ENCODE assay signal across 32 cellular contexts in the genomic region with DNA sequence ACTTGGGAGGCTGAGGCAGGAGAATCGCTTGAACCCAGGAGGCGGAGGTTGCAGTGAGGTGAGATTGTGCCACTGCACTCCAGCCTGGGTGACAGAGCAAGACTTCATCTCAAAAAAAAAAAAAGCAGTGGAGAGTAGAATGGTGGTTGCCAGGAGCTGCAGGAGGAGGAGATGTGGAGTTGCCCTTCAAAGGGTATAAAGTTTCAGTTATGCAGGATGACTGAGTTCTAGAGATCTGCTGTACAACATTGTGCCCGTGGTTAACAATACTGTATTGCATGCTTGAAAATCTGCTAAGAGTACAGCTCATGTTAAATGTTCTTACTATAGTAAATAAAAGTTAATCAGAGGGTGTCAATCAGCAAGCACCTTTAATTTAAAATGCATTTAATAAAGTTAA.
"Had no signal": no experiment of that assay in that cellular context is flagged by ENCODE, and none has a peak within 500 bp of the region (broad histone marks: within the 10 kb centered on the region; RNA-seq: fewer than 3 reads in every experiment).

No MANE protein-coding gene starts in this region.

- H3K9me3 Mint-ChIP-seq: activated B cell treated with CpG ODN at 0.5 μM for 24 hours; activated CD4-positive, alpha-beta memory T cell treated with anti-CD3 and anti-CD28 coated beads, Interleukin-2, amount 10 ng/mL, durations not matched to agents 7 days and 5 days; activated CD4-positive, alpha-beta T cell treated with anti-CD3 and anti-CD28 coated beads, Interleukin-2, amount 10 ng/mL, durations not matched to agents 24 days and 14 days; activated naive CD8-positive, alpha-beta T cell treated with anti-CD3 and anti-CD28 coated beads for 36 hours; activated naive CD8-positive, alpha-beta T cell treated with anti-CD3 and anti-CD28 coated beads, Interleukin-2, amount 50 U/mL, for 24 hours; activated T-cell treated with anti-CD3 and anti-CD28 coated beads, Interleukin-2, amount 50 U/mL, for 24 hours; activated T-helper 1 cell treated with anti-CD3 and anti-CD28 coated beads, Interleukin-12 subunit alpha, Interleukin-12 subunit beta, Interleukin-2, Interleukin-4 antibody, amounts not matched to agents 30 ng/mL and 10 ng/mL and 1 ng/mL, durations not matched to agents 14 hours and 24 hours and 36 hours; effector memory CD8-positive, alpha-beta T cell; T-helper 2 cell treated with Interferon-gamma antibody and Interleukin-4, amounts not matched to agents 5 μg/mL and 100 μg/mL, for 36 hours had no signal

- DNase-seq: activated B cell treated with CpG ODN at 0.5 μM for 24 hours; activated CD4-positive, alpha-beta memory T cell treated with anti-CD3 and anti-CD28 coated beads, Interleukin-2, amount 10 ng/mL, durations not matched to agents 7 days and 5 days; activated CD4-positive, alpha-beta T cell treated with anti-CD3 and anti-CD28 coated beads, Interleukin-2, amount 10 ng/mL, durations not matched to agents 24 days and 14 days; activated CD8-positive, alpha-beta memory T cell treated with anti-CD3 and anti-CD28 coated beads, Interleukin-2, amount 10 ng/mL, durations not matched to agents 7 days and 5 days; activated CD8-positive, alpha-beta memory T cell treated with anti-CD3 and anti-CD28 coated beads, Interleukin-2, amount 50 U/mL, for 4 hours; activated gamma-delta T cell; activated naive CD4-positive, alpha-beta T cell treated with anti-CD3 and anti-CD28 coated beads, Interleukin-2, amount 50 U/mL, for 16 hours; activated naive CD4-positive, alpha-beta T cell treated with Interleukin-2 at 50 U/mL for 16 hours; activated naive CD8-positive, alpha-beta T cell treated with anti-CD3 and anti-CD28 coated beads for 36 hours; activated naive CD8-positive, alpha-beta T cell treated with anti-CD3 and anti-CD28 coated beads, Interleukin-2, amount 50 U/mL, for 24 hours; activated T-cell treated with anti-CD3 and anti-CD28 coated beads for 4 hours; activated T-cell treated with anti-CD3 and anti-CD28 coated beads, Interleukin-2, amount 50 U/mL, for 24 hours; adrenal gland; amygdala; aorta; body of pancreas; caudate nucleus; cortex of kidney; dermis blood vessel endothelial cell; effector CD4-positive, alpha-beta T cell; effector memory CD8-positive, alpha-beta T cell; erythroblast; foreskin keratinocyte; gastrocnemius medialis; glutamatergic neuron; heart left ventricle; T-helper 17 cell; T1000; WERI-Rb-1 had no signal

- H3K36me3 Mint-ChIP-seq: activated CD8-positive, alpha-beta memory T cell treated with anti-CD3 and anti-CD28 coated beads, Interleukin-2, amount 10 ng/mL, durations not matched to agents 7 days and 5 days; activated naive CD8-positive, alpha-beta T cell treated with anti-CD3 and anti-CD28 coated beads for 36 hours had no signal

- ATAC-seq: activated CD4-positive, CD25-positive, alpha-beta regulatory T cell treated with anti-CD3 and anti-CD28 coated beads, Interleukin-2, amount 50 U/mL, for 24 hours; activated CD8-positive, alpha-beta memory T cell treated with anti-CD3 and anti-CD28 coated beads, Interleukin-2, amount 10 ng/mL, durations not matched to agents 7 days and 5 days; activated naive CD8-positive, alpha-beta T cell treated with anti-CD3 and anti-CD28 coated beads, Interleukin-2, amount 50 U/mL, for 24 hours; body of pancreas; effector memory CD8-positive, alpha-beta T cell; foreskin keratinocyte; gastrocnemius medialis; heart left ventricle; T-helper 17 cell had no signal

- H3K27ac Mint-ChIP-seq: activated B cell treated with CpG ODN at 0.5 μM for 24 hours; activated CD4-positive, alpha-beta memory T cell treated with anti-CD3 and anti-CD28 coated beads, Interleukin-2, amount 10 ng/mL, durations not matched to agents 7 days and 5 days; activated CD4-positive, alpha-beta T cell treated with anti-CD3 and anti-CD28 coated beads, Interleukin-2, amount 10 ng/mL, durations not matched to agents 24 days and 14 days; activated CD8-positive, alpha-beta memory T cell treated with anti-CD3 and anti-CD28 coated beads, Interleukin-2, amount 10 ng/mL, durations not matched to agents 7 days and 5 days; activated naive CD8-positive, alpha-beta T cell treated with anti-CD3 and anti-CD28 coated beads for 36 hours; activated naive CD8-positive, alpha-beta T cell treated with anti-CD3 and anti-CD28 coated beads, Interleukin-2, amount 50 U/mL, for 24 hours; activated T-cell treated with anti-CD3 and anti-CD28 coated beads, Interleukin-2, amount 50 U/mL, for 24 hours; activated T-helper 1 cell treated with anti-CD3 and anti-CD28 coated beads, Interleukin-12 subunit alpha, Interleukin-12 subunit beta, Interleukin-2, Interleukin-4 antibody, amounts not matched to agents 30 ng/mL and 10 ng/mL and 1 ng/mL, durations not matched to agents 14 hours and 24 hours and 36 hours; T-helper 17 cell; T-helper 2 cell treated with Interferon-gamma antibody and Interleukin-4, amounts not matched to agents 5 μg/mL and 100 μg/mL, for 36 hours had no signal

- H3K4me3 Mint-ChIP-seq: activated B cell treated with CpG ODN at 0.5 μM for 24 hours; activated CD4-positive, alpha-beta memory T cell treated with anti-CD3 and anti-CD28 coated beads, Interleukin-2, amount 10 ng/mL, durations not matched to agents 7 days and 5 days; activated CD4-positive, alpha-beta T cell treated with anti-CD3 and anti-CD28 coated beads, Interleukin-2, amount 10 ng/mL, durations not matched to agents 24 days and 14 days; activated CD8-positive, alpha-beta memory T cell treated with anti-CD3 and anti-CD28 coated beads, Interleukin-2, amount 10 ng/mL, durations not matched to agents 7 days and 5 days; activated naive CD8-positive, alpha-beta T cell treated with anti-CD3 and anti-CD28 coated beads for 36 hours; activated naive CD8-positive, alpha-beta T cell treated with anti-CD3 and anti-CD28 coated beads, Interleukin-2, amount 50 U/mL, for 24 hours; activated T-cell treated with anti-CD3 and anti-CD28 coated beads, Interleukin-2, amount 50 U/mL, for 24 hours; activated T-helper 1 cell treated with anti-CD3 and anti-CD28 coated beads, Interleukin-12 subunit alpha, Interleukin-12 subunit beta, Interleukin-2, Interleukin-4 antibody, amounts not matched to agents 30 ng/mL and 10 ng/mL and 1 ng/mL, durations not matched to agents 14 hours and 24 hours and 36 hours; effector memory CD8-positive, alpha-beta T cell; T-helper 17 cell; T-helper 2 cell treated with Interferon-gamma antibody and Interleukin-4, amounts not matched to agents 5 μg/mL and 100 μg/mL, for 36 hours had no signal

- H3K27me3 Mint-ChIP-seq: activated naive CD8-positive, alpha-beta T cell treated with anti-CD3 and anti-CD28 coated beads for 36 hours; activated naive CD8-positive, alpha-beta T cell treated with anti-CD3 and anti-CD28 coated beads, Interleukin-2, amount 50 U/mL, for 24 hours; activated T-cell treated with anti-CD3 and anti-CD28 coated beads, Interleukin-2, amount 50 U/mL, for 24 hours had no signal

- H3K4me1 Mint-ChIP-seq: activated B cell treated with CpG ODN at 0.5 μM for 24 hours; activated CD4-positive, alpha-beta T cell treated with anti-CD3 and anti-CD28 coated beads, Interleukin-2, amount 10 ng/mL, durations not matched to agents 24 days and 14 days; activated naive CD8-positive, alpha-beta T cell treated with anti-CD3 and anti-CD28 coated beads for 36 hours; activated naive CD8-positive, alpha-beta T cell treated with anti-CD3 and anti-CD28 coated beads, Interleukin-2, amount 50 U/mL, for 24 hours had no signal
